ENCODE assay signal across 22 cellular contexts in the genomic region with DNA sequence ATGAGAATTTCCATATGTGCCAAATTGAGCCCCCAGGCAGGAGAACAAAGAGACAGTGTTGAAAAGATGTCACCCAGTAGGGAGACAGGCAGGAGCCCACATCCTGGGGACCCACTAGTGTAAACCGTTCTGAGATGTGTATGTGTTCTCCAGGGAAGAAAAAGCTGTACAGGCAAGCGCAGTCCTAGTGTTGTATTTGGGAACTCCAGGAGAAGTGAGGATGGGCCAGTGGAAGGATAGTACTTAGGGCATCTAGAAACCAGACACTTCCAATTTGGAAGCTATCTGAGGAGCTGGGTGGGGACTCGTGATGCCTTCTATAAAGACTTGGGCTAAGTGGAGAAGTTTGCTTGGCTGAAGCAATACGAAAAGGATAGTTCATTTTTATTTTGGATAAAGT.
DNase-seq lines count a peak whose midpoint lies in the region; ATAC-seq and TF ChIP-seq lines count a peak whose summit lies in the region.
"Had no signal": no experiment of that assay in that cellular context is flagged by ENCODE, and none has a peak within 500 bp of the region (broad histone marks: within the 10 kb centered on the region; RNA-seq: fewer than 3 reads in every experiment).

No MANE protein-coding gene starts in this region.

- H4K20me1 ChIP-seq in Karpas-422 (ENCODE audit: insufficient read depth, low read depth, low read length): no peaks in the 10 kb centered on the region

- peak overlapping the region; percentile 50 for H3K4me2 ChIP-seq in Karpas-422 (ENCODE audit: low read depth, low read length, poor library complexity, severe bottlenecking)
- peak overlapping the region; percentile 9 for H3K4me2 ChIP-seq in parathyroid adenoma (ENCODE audit: low read length)
- H3K4me2 ChIP-seq: GM23338 had no signal

- no peak overlapping the region for H3K4me3 Mint-ChIP-seq in activated naive CD8-positive, alpha-beta T cell treated with anti-CD3 and anti-CD28 coated beads, Interleukin-2, amount 50 U/mL, for 24 hours
- H3K4me3 Mint-ChIP-seq: B cell; GM23338; T-helper 1 cell treated with Interleukin-12 subunit alpha and Interleukin-12 subunit beta and Interleukin-4 antibody, amounts not matched to agents 30 μg/mL and 1 μg/mL, for 36 hours had no signal

- WGBS in esophagus muscularis mucosa: 75% methylated on average over 4 of the region's 4 CpGs

- intact Hi-C loops in esophagus muscularis mucosa (cut with DNase I): no loop called here

- H3K4me1 ChIP-seq in Karpas-422 (ENCODE audit: low read length) (peaks cover 23% of the 10 kb centered on the region), esophagus muscularis mucosa (peaks cover 15 to 48% (median 37%) of the 10 kb centered on the region in 4 donors), parathyroid adenoma (peaks cover 13% of the 10 kb centered on the region)
- H3K4me1 ChIP-seq: ascending aorta had no signal

- no peak overlapping the region for H3K27ac Mint-ChIP-seq in activated naive CD8-positive, alpha-beta T cell treated with anti-CD3 and anti-CD28 coated beads, Interleukin-2, amount 50 U/mL, for 24 hours
- H3K27ac Mint-ChIP-seq: B cell; GM23338; T-helper 1 cell treated with Interleukin-12 subunit alpha and Interleukin-12 subunit beta and Interleukin-4 antibody, amounts not matched to agents 30 μg/mL and 1 μg/mL, for 36 hours had no signal

- TF ChIP-seq POLR2A in esophagus muscularis mucosa (IDR thresholded peaks at IDR 0.05; ENCODE audit: low read depth): no peak

- H3K4me3 ChIP-seq in BJ (ENCODE audit: low read depth, low read length) (no peak overlapping the region), Karpas-422 (ENCODE audit: low read length) (0 out of 2 replicates have a peak overlapping the region, but pooled peaks have one; percentile 5), esophagus muscularis mucosa (no peak overlapping the region), parathyroid adenoma (ENCODE audit: low read depth, low read length) (no peak overlapping the region)
- H3K4me3 ChIP-seq: ascending aorta, coronary artery, GM23338, thoracic aorta had no signal

- H3K27ac ChIP-seq in Karpas-422 (ENCODE audit: low read length): no peak overlapping the region
- H3K27ac ChIP-seq in esophagus muscularis mucosa (replicated peaks in 1 of 4): peak overlapping the region; percentile 5 to 35 (median 16)
- H3K27ac ChIP-seq in parathyroid adenoma: peak overlapping the region; percentile 18
- H3K27ac ChIP-seq: ascending aorta, coronary artery, thoracic aorta, VCaP had no signal

- no peaks in the 10 kb centered on the region for H3K27me3 Mint-ChIP-seq in activated naive CD8-positive, alpha-beta T cell treated with anti-CD3 and anti-CD28 coated beads, Interleukin-2, amount 50 U/mL, for 24 hours
- H3K27me3 Mint-ChIP-seq: B cell had no signal

- H3K36me3 ChIP-seq in BJ (ENCODE audit: control insufficient read depth, insufficient read depth, low read length): no peaks in the 10 kb centered on the region
- no peaks in the 10 kb centered on the region for H3K36me3 ChIP-seq in Karpas-422 (ENCODE audit: insufficient read depth, low read length)
- H3K36me3 ChIP-seq in esophagus muscularis mucosa: no peaks in the 10 kb centered on the region
- H3K36me3 ChIP-seq in parathyroid adenoma (ENCODE audit: control insufficient read depth, insufficient read depth, low read length): no peaks in the 10 kb centered on the region
- H3K36me3 ChIP-seq: ascending aorta, thoracic aorta had no signal

- H3K9ac ChIP-seq in Karpas-422 (ENCODE audit: low read length) (no peak overlapping the region; the same call in 1 of the 2 replicates), parathyroid adenoma (no peak overlapping the region)

- H3K27me3 ChIP-seq in BJ (ENCODE audit: control insufficient read depth, insufficient read depth, low read length) (no peaks in the 10 kb centered on the region), Karpas-422 (ENCODE audit: low read length) (no peaks in the 10 kb centered on the region), esophagus muscularis mucosa (no peaks in the 10 kb centered on the region), parathyroid adenoma (ENCODE audit: control insufficient read depth, insufficient read depth, low read length) (no peaks in the 10 kb centered on the region)
- H3K27me3 ChIP-seq: ascending aorta had no signal

- H3K9me3 ChIP-seq in Karpas-422 (ENCODE audit: low read length) (peaks cover 5% of the 10 kb centered on the region; the same call in 1 of the 2 replicates), esophagus muscularis mucosa (peaks cover 0 to 7% (median 5%) of the 10 kb centered on the region in 4 donors), parathyroid adenoma (ENCODE audit: control insufficient read depth, low read length) (no peaks in the 10 kb centered on the region)
- H3K9me3 ChIP-seq: ascending aorta, thoracic aorta had no signal

- DNase-seq in BJ (ENCODE audit: low read depth) (no peak), Karpas-422 (no peak), esophagus muscularis mucosa (ENCODE audit: extremely low spot score) (no peak), HEK293T (ENCODE audit: extremely low spot score) (no peak), OCI-M2 (lab: John Stamatoyannopoulos, UW; ENCODE audit: unreplicated experiment) (no peak)
- DNase-seq in activated naive CD8-positive, alpha-beta T cell treated with anti-CD3 and anti-CD28 coated beads, Interleukin-2, amount 50 U/mL, for 24 hours: no peak
- DNase-seq: activated CD4-positive, alpha-beta T cell treated with anti-CD3 and anti-CD28 coated beads, Interleukin-2, amount 50 U/mL, for 4 hours; activated naive CD4-positive, alpha-beta T cell; activated T-cell treated with anti-CD3 and anti-CD28 coated beads for 4 hours; GDM1; midbrain; NCI-H1105; NCI-H2081 treated with DMSO at 0.1 percent for 48 hours; NCI-H524 treated with DMSO at 0.1 percent for 48 hours had no signal

- H3K36me3 Mint-ChIP-seq in activated naive CD8-positive, alpha-beta T cell treated with anti-CD3 and anti-CD28 coated beads, Interleukin-2, amount 50 U/mL, for 24 hours (ENCODE audit: low read depth): no peaks in the 10 kb centered on the region

- no peak for ATAC-seq in activated naive CD8-positive, alpha-beta T cell treated with anti-CD3 and anti-CD28 coated beads, Interleukin-2, amount 50 U/mL, for 24 hours
- ATAC-seq: GM23338 had no signal

- POLR2A ChIA-PET in BJ (lab: Charles Lee): no interaction called here
- POLR2A ChIA-PET in HEK293T (lab: Yijun Ruan, JAX): no interaction called here

- no peaks in the 10 kb centered on the region for H3K79me2 ChIP-seq in Karpas-422 (ENCODE audit: low read length)
- no peaks in the 10 kb centered on the region for H3K79me2 ChIP-seq in parathyroid adenoma

- no peaks in the 10 kb centered on the region for H3K9me2 ChIP-seq in Karpas-422 (replicated peaks; ENCODE audit: insufficient read depth, low read length)

- no peaks in the 10 kb centered on the region for H3K4me1 Mint-ChIP-seq in activated naive CD8-positive, alpha-beta T cell treated with anti-CD3 and anti-CD28 coated beads, Interleukin-2, amount 50 U/mL, for 24 hours
- H3K4me1 Mint-ChIP-seq: GM23338 had no signal

- no peak for TF ChIP-seq EP300 in esophagus muscularis mucosa (IDR thresholded peaks at IDR 0.05)

- peak overlapping the region; percentile 7 for H2AFZ ChIP-seq in Karpas-422 (ENCODE audit: low read length)
- H2AFZ ChIP-seq in parathyroid adenoma: peak overlapping the region; percentile 71
- H2AFZ ChIP-seq: GM23338 had no signal

- H3K9me3 Mint-ChIP-seq in activated naive CD8-positive, alpha-beta T cell treated with anti-CD3 and anti-CD28 coated beads, Interleukin-2, amount 50 U/mL, for 24 hours: no peaks in the 10 kb centered on the region

- CTCF ChIA-PET in BJ (lab: Yijun Ruan, JAX) (interaction anchor here (0.6 to 1.2 kb wide), 5 partner anchors 20 to 283 kb away, joined by 3 to 4 read pairs (median 3); no protein-coding TSS in a partner anchor), HEK293T (lab: Yijun Ruan, JAX) (interaction anchor here (0.9 kb wide), 1 partner anchor 10 kb away, joined by 3 read pairs; no protein-coding TSS in a partner anchor)

- TF ChIP-seq CTCF in BJ (IDR thresholded peaks at IDR 0.05; ENCODE audit: insufficient read depth, low read depth, low read length) (peak; percentile 20; the same call in 1 of the 2 replicates), esophagus muscularis mucosa (IDR thresholded peaks at IDR 0.05) (peak in 1 of 3 experiments; percentile 26), parathyroid adenoma (IDR thresholded peaks at IDR 0.05) (no peak)

TF ChIP-seq in HEK293T, 16 proteins besides CTCF, POLR2A, EP300 and RAD21:
- TF ChIP-seq, protein P1, sequence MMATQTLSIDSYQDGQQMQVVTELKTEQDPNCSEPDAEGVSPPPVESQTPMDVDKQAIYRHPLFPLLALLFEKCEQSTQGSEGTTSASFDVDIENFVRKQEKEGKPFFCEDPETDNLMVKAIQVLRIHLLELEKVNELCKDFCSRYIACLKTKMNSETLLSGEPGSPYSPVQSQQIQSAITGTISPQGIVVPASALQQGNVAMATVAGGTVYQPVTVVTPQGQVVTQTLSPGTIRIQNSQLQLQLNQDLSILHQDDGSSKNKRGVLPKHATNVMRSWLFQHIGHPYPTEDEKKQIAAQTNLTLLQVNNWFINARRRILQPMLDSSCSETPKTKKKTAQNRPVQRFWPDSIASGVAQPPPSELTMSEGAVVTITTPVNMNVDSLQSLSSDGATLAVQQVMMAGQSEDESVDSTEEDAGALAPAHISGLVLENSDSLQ (IDR thresholded peaks at IDR 0.05): no peak
- TF ChIP-seq BHLHE40 (IDR thresholded peaks at IDR 0.05; ENCODE audit: borderline replicate concordance): no peak
- TF ChIP-seq HDGF (IDR thresholded peaks at IDR 0.05; ENCODE audit: borderline replicate concordance): no peak
- TF ChIP-seq FOXK2 (IDR thresholded peaks at IDR 0.05): no peak
- no peak for TF ChIP-seq ELF4 (IDR thresholded peaks at IDR 0.05)
- TF ChIP-seq NFRKB (IDR thresholded peaks at IDR 0.05): no peak
- no peak for TF ChIP-seq TARDBP (IDR thresholded peaks at IDR 0.05)
- no peak for TF ChIP-seq FOXA1 (IDR thresholded peaks at IDR 0.05)
- TF ChIP-seq ARNT (IDR thresholded peaks at IDR 0.05): no peak
- no peak for TF ChIP-seq FOXM1 (IDR thresholded peaks at IDR 0.05; ENCODE audit: borderline replicate concordance)
- TF ChIP-seq L3MBTL2 (conservative IDR thresholded peaks at IDR 0.05): no peak
- TF ChIP-seq CTBP1 (IDR thresholded peaks at IDR 0.05; ENCODE audit: borderline replicate concordance): no peak
